Comparison of ENCODE assay signal across 8 cellular contexts in the genomic region with DNA sequence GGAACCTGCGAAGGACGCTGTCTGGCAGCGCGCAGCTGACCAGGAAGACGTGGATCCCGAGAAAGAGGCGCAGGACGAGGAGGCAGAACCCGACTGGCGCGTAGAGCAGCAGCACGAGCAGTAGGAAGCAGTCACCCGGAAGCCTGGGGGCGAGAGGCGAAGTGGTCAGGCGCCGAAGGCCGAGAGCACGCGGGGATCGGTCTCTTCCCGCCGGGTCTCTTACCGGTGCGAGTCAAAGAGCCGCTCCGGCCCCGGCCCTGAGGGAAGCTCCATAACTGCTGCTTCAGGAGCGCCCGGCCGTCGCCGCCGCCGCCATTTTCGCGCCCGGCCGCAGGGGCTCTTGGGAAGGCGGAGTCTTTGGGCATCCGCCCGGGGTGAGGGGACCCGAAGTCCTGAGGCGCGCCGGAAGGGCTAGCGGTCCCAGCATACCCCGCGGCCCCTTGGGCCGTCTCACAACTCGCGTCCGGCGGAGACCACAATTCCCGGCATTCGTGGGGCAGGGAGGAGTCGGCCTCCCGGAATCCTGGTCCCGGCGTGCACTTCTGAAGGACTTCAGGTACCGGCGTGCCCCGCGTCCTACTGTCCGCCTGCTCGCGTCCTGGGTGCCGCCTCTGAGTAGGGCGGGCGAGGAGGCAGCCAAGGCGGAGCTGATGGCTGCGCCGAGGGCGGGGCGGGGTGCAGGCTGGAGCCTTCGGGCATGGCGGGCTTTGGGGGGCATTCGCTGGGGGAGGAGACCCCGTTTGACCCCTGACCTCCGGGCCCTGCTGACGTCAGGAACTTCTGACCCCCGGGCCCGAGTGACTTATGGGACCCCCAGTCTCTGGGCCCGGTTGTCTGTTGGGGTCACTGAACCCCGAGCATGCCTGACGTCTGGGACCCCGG. TPM values are rescaled to one million over a fixed set of nuclear protein-coding genes. Genes with fewer than 3 reads are reported as not detected.
DNase-seq lines count a peak whose midpoint lies in the region; ATAC-seq and TF ChIP-seq lines count a peak whose summit lies in the region.

A gene with protein sequence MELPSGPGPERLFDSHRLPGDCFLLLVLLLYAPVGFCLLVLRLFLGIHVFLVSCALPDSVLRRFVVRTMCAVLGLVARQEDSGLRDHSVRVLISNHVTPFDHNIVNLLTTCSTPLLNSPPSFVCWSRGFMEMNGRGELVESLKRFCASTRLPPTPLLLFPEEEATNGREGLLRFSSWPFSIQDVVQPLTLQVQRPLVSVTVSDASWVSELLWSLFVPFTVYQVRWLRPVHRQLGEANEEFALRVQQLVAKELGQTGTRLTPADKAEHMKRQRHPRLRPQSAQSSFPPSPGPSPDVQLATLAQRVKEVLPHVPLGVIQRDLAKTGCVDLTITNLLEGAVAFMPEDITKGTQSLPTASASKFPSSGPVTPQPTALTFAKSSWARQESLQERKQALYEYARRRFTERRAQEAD (minus strand): TSS at position 350 of the 882 bp plus-strand sequence. CDS start 77 bp downstream, at position 273.
A gene (plus strand): TSS at position 577 of the 882 bp plus-strand sequence. CDS start 74 bp downstream, at position 651.

- intact Hi-C loops in left ventricle myocardium inferior (cut with micrococcal nuclease) (no loop called here), prostate gland (cut with DNase I) (loop anchor here (1.0 to 10.0 kb wide), 2 partner anchors 46 to 55 kb away; a partner anchor contains a TSS)

- TF ChIP-seq POLR2A in prostate gland (IDR thresholded peaks at IDR 0.05): peak; percentile 47

- H3K9me3 ChIP-seq in T-helper 17 cell (ENCODE audit: control insufficient read depth, low read length, poor library complexity, severe bottlenecking): no peaks in the 10 kb centered on the region
- no peaks in the 10 kb centered on the region for H3K9me3 ChIP-seq in left ventricle myocardium inferior (replicated peaks)
- H3K9me3 ChIP-seq in prostate gland: no peaks in the 10 kb centered on the region

- H3K27me3 Mint-ChIP-seq in T-helper 17 cell: no peaks in the 10 kb centered on the region

- under 1% methylated on average over 86 of the region's 87 CpGs for WGBS in prostate gland
- WGBS in urinary bladder: under 1% methylated on average over 87 of the region's 87 CpGs

- H3K36me3 ChIP-seq in left ventricle myocardium inferior: peaks cover 62% of the 10 kb centered on the region
- H3K36me3 ChIP-seq in prostate gland: peaks cover 0 to 4% of the 10 kb centered on the region in 2 donors
- no peaks in the 10 kb centered on the region for H3K36me3 ChIP-seq in urinary bladder (ENCODE audit: insufficient read depth)

- H3K27ac ChIP-seq in left ventricle myocardium inferior (replicated peaks) (peak within 1 kb of the TSS; percentile 93), prostate gland (peak within 1 kb of the TSS; percentile 67 to 82), urinary bladder (ENCODE audit: low read depth) (peak within 1 kb of the TSS; percentile 81)

- peaks cover 33% of the 10 kb centered on the region for H3K4me1 Mint-ChIP-seq in T-helper 17 cell

- peak; percentile 77 for ATAC-seq in HG02884 (IDR thresholded peaks at IDR 0.05; ENCODE audit: unreplicated experiment)
- ATAC-seq in T-helper 17 cell: peak; percentile 91

- peaks cover 13% of the 10 kb centered on the region for H3K36me3 Mint-ChIP-seq in T-helper 17 cell (ENCODE audit: low read depth)

- in situ Hi-C loops in GM13977 (cut with MboI; ENCODE audit: low pct_unique_long_range_greater_than_20kb, low sequenced_read_pairs, unreplicated experiment): no loop called here

- H3K4me1 ChIP-seq in left ventricle myocardium inferior: peaks cover 49% of the 10 kb centered on the region
- H3K4me1 ChIP-seq in prostate gland (replicated peaks): peaks cover 7% of the 10 kb centered on the region
- no peaks in the 10 kb centered on the region for H3K4me1 ChIP-seq in urinary bladder (ENCODE audit: insufficient read depth)

- DNase-seq in GM13977 (ENCODE audit: low spot score) (peak; percentile 98), NCI-H1694 treated with DMSO at 0.1 percent for 48 hours (lab: John Stamatoyannopoulos, UW) (peak; percentile 96), T-helper 17 cell (peak; percentile 73 to 80 (median 78)), amygdala (lab: John Stamatoyannopoulos, UW) (peak; percentile 59 to 99 (median 98)), left ventricle myocardium inferior (peak; percentile 98), prostate gland (ENCODE audit: low spot score) (peak; percentile 99)

- H3K27ac Mint-ChIP-seq in T-helper 17 cell: peak within 1 kb of the TSS; percentile 93

- H3K4me3 Mint-ChIP-seq in T-helper 17 cell: peak within 1 kb of the TSS; percentile 94

- TF ChIP-seq CTCF in GM13977 (IDR thresholded peaks at IDR 0.05; ENCODE audit: extremely low read depth, insufficient read depth, missing control alignments) (no peak), left ventricle myocardium inferior (IDR thresholded peaks at IDR 0.05; ENCODE audit: borderline replicate concordance) (no peak), prostate gland (IDR thresholded peaks at IDR 0.05) (peak in 2 of 4 experiments; percentile 30 to 31)

- H3K27me3 ChIP-seq in left ventricle myocardium inferior (ENCODE audit: low read depth) (no peaks in the 10 kb centered on the region), prostate gland (replicated peaks; ENCODE audit: insufficient read depth) (no peaks in the 10 kb centered on the region)

- H3K4me3 ChIP-seq in left ventricle myocardium inferior (peak within 1 kb of the TSS; percentile 97), prostate gland (peak within 1 kb of the TSS; percentile 63 to 89), urinary bladder (ENCODE audit: low read depth, low read length) (peak within 1 kb of the TSS; percentile 88)

RNA-seq across cellular contexts. Expression of the first gene that starts in this region (rescaled TPM):
- 100 to 1,000 TPM; 139 to 153 TPM for total RNA-seq in T-helper 17 cell
- 46.9 TPM for total RNA-seq in left ventricle myocardium inferior
- 100 to 1,000 TPM; 101 to 124 TPM for total RNA-seq in prostate gland
- total RNA-seq in urinary bladder: 57.7 TPM
- polyA plus RNA-seq in urinary bladder: 112 TPM

RNA-seq across cellular contexts. Expression of the second gene that starts in this region (rescaled TPM):
- total RNA-seq in T-helper 17 cell (10 to 100 TPM; 18.5 to 21.4 TPM), left ventricle myocardium inferior (26.6 TPM), prostate gland (10 to 100 TPM; 19.1 to 37.9 TPM), urinary bladder (25.1 TPM)
- polyA plus RNA-seq in urinary bladder: 37.3 TPM

Comparison
In these comparisons a context has a peak if more than half of its experiments do, and no peak if none do; other contexts are left out.
1. Peak in every context shown above with its lines: DNase-seq, ATAC-seq, H3K4me3 ChIP-seq and H3K27ac ChIP-seq.